1 cellular context compared by ENCODE assay signal in genomic region chr15:61155741-61156700, GRCh38.
TF ChIP-seq lines count a peak whose summit lies in the region.

No MANE protein-coding gene starts in this region.

TF ChIP-seq in GM23338, 12 proteins besides CTCF, POLR2A, EP300 and RAD21 (continued from another document):
- TF ChIP-seq ZNF462 (CRISPR knock-in tag; IDR thresholded peaks at IDR 0.05), result peak; percentile 98
TF ChIP-seq in GM23338: peak in this region for 2.
